Comparison of ENCODE assay signal across 22 cellular contexts in genomic region chr6:79224005-79224404, GRCh38.
"Had no signal": no experiment of that assay in that cellular context is flagged by ENCODE, and none has a peak within 500 bp of the region (broad histone marks: within the 10 kb centered on the region; RNA-seq: fewer than 3 reads in every experiment).

No MANE protein-coding gene starts in this region.

- H3K4me1 ChIP-seq: ascending aorta had no signal

- H3K4me1 Mint-ChIP-seq: activated CD4-positive, alpha-beta memory T cell treated with anti-CD3 and anti-CD28 coated beads, Interleukin-2, amount 10 ng/mL, durations not matched to agents 7 days and 5 days had no signal

- ATAC-seq: activated T-cell treated with anti-CD3 and anti-CD28 coated beads, Interleukin-2, amount 50 U/mL, for 72 hours; body of pancreas; Right ventricle myocardium inferior; T-cell had no signal

- H3K9me3 Mint-ChIP-seq: activated CD4-positive, alpha-beta memory T cell treated with anti-CD3 and anti-CD28 coated beads, Interleukin-2, amount 10 ng/mL, durations not matched to agents 7 days and 5 days; activated T-cell treated with anti-CD3 and anti-CD28 coated beads, Interleukin-2, amount 50 U/mL, for 72 hours; activated T-helper 2 cell treated with anti-CD3 and anti-CD28 coated beads, Interferon-gamma antibody, Interleukin-2, Interleukin-4, amounts not matched to agents 10 μg/mL and 5 μg/mL and 100 μg/mL, durations not matched to agents 14 hours and 24 hours and 36 hours had no signal

- H3K27ac Mint-ChIP-seq: activated CD4-positive, alpha-beta memory T cell treated with anti-CD3 and anti-CD28 coated beads, Interleukin-2, amount 10 ng/mL, durations not matched to agents 7 days and 5 days; activated naive CD4-positive, alpha-beta T cell treated with anti-CD3 and anti-CD28 coated beads, Interleukin-2, amount 50 U/mL, for 24 hours; activated T-cell treated with anti-CD3 and anti-CD28 coated beads, Interleukin-2, amount 50 U/mL, for 72 hours; activated T-helper 2 cell treated with anti-CD3 and anti-CD28 coated beads, Interferon-gamma antibody, Interleukin-2, Interleukin-4, amounts not matched to agents 10 μg/mL and 5 μg/mL and 100 μg/mL, durations not matched to agents 14 hours and 24 hours and 36 hours; T-cell had no signal

- H3K27me3 ChIP-seq: ascending aorta, body of pancreas had no signal

- H3K9me3 ChIP-seq: ascending aorta, body of pancreas had no signal

- H3K4me3 ChIP-seq: ascending aorta, body of pancreas, SK-N-MC had no signal

- DNase-seq: activated CD4-positive, alpha-beta memory T cell treated with anti-CD3 and anti-CD28 coated beads, Interleukin-2, amount 10 ng/mL, durations not matched to agents 7 days and 5 days; activated CD4-positive, alpha-beta T cell treated with anti-CD3 and anti-CD28 coated beads, Interleukin-2, amount 50 U/mL, for 1 hour; activated CD4-positive, CD25-positive, alpha-beta regulatory T cell; activated T-cell treated with anti-CD3 and anti-CD28 coated beads, Interleukin-2, amount 50 U/mL, for 72 hours; body of pancreas; NCI-H1092; NCI-H1417; NCI-H1930; NCI-H2171; NCI-H226; NCI-H526; NCI-H82; RPMI8226; T-cell; T-helper 2 cell; T1000 had no signal

- H3K27me3 Mint-ChIP-seq: activated CD4-positive, alpha-beta memory T cell treated with anti-CD3 and anti-CD28 coated beads, Interleukin-2, amount 10 ng/mL, durations not matched to agents 7 days and 5 days; activated naive CD4-positive, alpha-beta T cell treated with anti-CD3 and anti-CD28 coated beads, Interleukin-2, amount 50 U/mL, for 24 hours; T-cell had no signal

- H3K4me3 Mint-ChIP-seq: activated CD4-positive, alpha-beta memory T cell treated with anti-CD3 and anti-CD28 coated beads, Interleukin-2, amount 10 ng/mL, durations not matched to agents 7 days and 5 days; activated naive CD4-positive, alpha-beta T cell treated with anti-CD3 and anti-CD28 coated beads, Interleukin-2, amount 50 U/mL, for 24 hours; activated T-cell treated with anti-CD3 and anti-CD28 coated beads, Interleukin-2, amount 50 U/mL, for 72 hours; T-cell had no signal

- H3K27ac ChIP-seq: ascending aorta, body of pancreas, KMS-11, SK-N-MC had no signal

- H3K36me3 ChIP-seq: ascending aorta had no signal
